In genomic region chr17:1829579-1830257, GRCh38 we compare ENCODE assay signal across 8 cellular contexts. TPM values are rescaled to one million over a fixed set of nuclear protein-coding genes. Genes with fewer than 3 reads are reported as not detected.
DNase-seq lines count a peak whose midpoint lies in the region; ATAC-seq and TF ChIP-seq lines count a peak whose summit lies in the region.

Gene RPA1, plus strand, starts transcription at chr17:1830005. Its CDS starts 89 bp downstream, at chr17:1830094.
Gene SMYD4, minus strand, starts transcription at chr17:1829902. Its CDS starts 1,908 bp downstream, at chr17:1827994.

- H3K4me1 ChIP-seq in ectodermal cell (ENCODE audit: control insufficient read depth, insufficient read depth, low read length) = peaks cover 5% of the 10 kb centered on the region
- peaks cover 5 to 10% of the 10 kb centered on the region in 2 donors for H3K4me1 ChIP-seq in lung (ENCODE audit: control insufficient read depth in 2 of 2, insufficient read depth in 2 of 2, low read length in 2 of 2)

- no peaks in the 10 kb centered on the region for H3K9me3 Mint-ChIP-seq in activated CD8-positive, alpha-beta T cell treated with anti-CD3 and anti-CD28 coated beads for 36 hours

- H3K36me3 Mint-ChIP-seq in activated CD8-positive, alpha-beta T cell treated with anti-CD3 and anti-CD28 coated beads for 36 hours (ENCODE audit: low read depth) = peaks cover 48% of the 10 kb centered on the region

- peaks cover 59% of the 10 kb centered on the region for H3K4me1 Mint-ChIP-seq in activated CD8-positive, alpha-beta T cell treated with anti-CD3 and anti-CD28 coated beads for 36 hours (ENCODE audit: low read depth)

- H3K27ac ChIP-seq in C4-2B = peak within 1 kb of the TSS; percentile 90
- H3K27ac ChIP-seq in ectodermal cell (ENCODE audit: insufficient read depth, low read depth, low read length, poor library complexity, severe bottlenecking) = peak within 1 kb of the TSS; percentile 27
- peak within 1 kb of the TSS; percentile 81 to 89 for H3K27ac ChIP-seq in lung (ENCODE audit: low read depth in 1 of 2, low read length in 1 of 2)

- DNase-seq in NCI-H82 (lab: John Stamatoyannopoulos, UW) = peak; percentile 94
- DNase-seq in activated CD8-positive, alpha-beta T cell treated with anti-CD3 and anti-CD28 coated beads for 36 hours = peak; percentile 90
- peak; percentile 85 for DNase-seq in lung (ENCODE audit: low spot score)
- DNase-seq in stimulated activated CD4-positive, alpha-beta T cell treated with anti-CD3 and anti-CD28 coated beads, TNF-alpha, amount 100 ng/mL, for 1 hour (ENCODE audit: low read depth in 3 of 3, low spot score in 1 of 3) = peak; percentile 59 to 76 (median 66)

- no peaks in the 10 kb centered on the region for H3K27me3 ChIP-seq in ectodermal cell (ENCODE audit: control insufficient read depth, insufficient read depth, low read length, poor library complexity, severe bottlenecking)
- no peaks in the 10 kb centered on the region for H3K27me3 ChIP-seq in lung (ENCODE audit: control insufficient read depth, insufficient read depth)

- POLR2A ChIA-PET in activated CD8-positive, alpha-beta T cell treated with anti-CD3 and anti-CD28 coated beads for 36 hours (lab: Charles Lee) = interaction anchor here (0.5 to 1.8 kb wide), 10 partner anchors 10 to 319 kb away, joined by 3 to 5 read pairs (median 4); partner anchors contain the start of gene SCARF1

- CTCF ChIA-PET in activated CD8-positive, alpha-beta T cell treated with anti-CD3 and anti-CD28 coated beads for 36 hours (lab: Charles Lee) = interaction anchor here (0.9 to 2.6 kb wide), 5 partner anchors 18 to 181 kb away, joined by 3 to 12 read pairs (median 3); no protein-coding TSS in a partner anchor

- no peaks in the 10 kb centered on the region for H3K27me3 Mint-ChIP-seq in activated CD8-positive, alpha-beta T cell treated with anti-CD3 and anti-CD28 coated beads for 36 hours

- no peaks in the 10 kb centered on the region for H3K9me3 ChIP-seq in ectodermal cell (ENCODE audit: control insufficient read depth, low read length)
- no peaks in the 10 kb centered on the region for H3K9me3 ChIP-seq in lung (ENCODE audit: control insufficient read depth in 2 of 2, insufficient read depth in 1 of 2, low read length in 1 of 2)

- H3K4me3 Mint-ChIP-seq in activated CD8-positive, alpha-beta T cell treated with anti-CD3 and anti-CD28 coated beads for 36 hours = peak within 1 kb of the TSS; percentile 92

- H3K36me3 ChIP-seq in ectodermal cell (ENCODE audit: control insufficient read depth, insufficient read depth, low read length) (peaks cover 15% of the 10 kb centered on the region), lung (ENCODE audit: control insufficient read depth in 2 of 2, insufficient read depth in 2 of 2, low read length in 2 of 2) (peaks cover 0 to 4% of the 10 kb centered on the region in 2 donors)

- intact Hi-C loops in activated CD8-positive, alpha-beta T cell treated with anti-CD3 and anti-CD28 coated beads for 36 hours (cut with micrococcal nuclease) = no loop called here

- WGBS in ectodermal cell, 2 experiments = 0% methylated on average over 83 of the region's 83 CpGs
- 1 to 2% methylated on average over 69 to 82 of the region's 83 CpGs for WGBS in lung, 2 donors

- H3K27ac Mint-ChIP-seq in activated CD8-positive, alpha-beta T cell treated with anti-CD3 and anti-CD28 coated beads for 36 hours = peak within 1 kb of the TSS; percentile 93

- TF ChIP-seq CTCF in C4-2B (conservative IDR thresholded peaks at IDR 0.05) (no peak), lung (IDR thresholded peaks at IDR 0.05; ENCODE audit: control extremely low read depth, extremely low read depth) (no peak)
- TF ChIP-seq CTCF in activated CD8-positive, alpha-beta T cell treated with anti-CD3 and anti-CD28 coated beads for 36 hours (IDR thresholded peaks at IDR 0.05) = no peak

- H3K4me3 ChIP-seq in ectodermal cell (ENCODE audit: insufficient read depth, low read depth, low read length) = peak within 1 kb of the TSS; percentile 76
- peak within 1 kb of the TSS; percentile 79 for H3K4me3 ChIP-seq in lung

- ATAC-seq in GM19324 (IDR thresholded peaks at IDR 0.05; ENCODE audit: low FRiP score, unreplicated experiment) (peak; percentile 90), HG03457 (IDR thresholded peaks at IDR 0.05; ENCODE audit: unreplicated experiment) (peak; percentile 73), lung (ENCODE audit: insufficient read depth, low FRiP score) (peak; percentile 99)
- ATAC-seq in activated CD8-positive, alpha-beta T cell treated with anti-CD3 and anti-CD28 coated beads for 36 hours = peak; percentile 98

RNA-seq across cellular contexts. Expression of gene RPA1, which starts in this region (rescaled TPM):
- 100 to 1,000 TPM; 189 to 197 TPM for total RNA-seq in activated CD8-positive, alpha-beta T cell treated with anti-CD3 and anti-CD28 coated beads for 36 hours
- 167 TPM for polyA plus RNA-seq in ectodermal cell (2013, experiment 1 of 4)
- polyA plus RNA-seq in ectodermal cell (2013, experiment 2 of 4) = 186 TPM
- 99.8 TPM for polyA plus RNA-seq in ectodermal cell (2013, experiment 3 of 4)
- 107 TPM for polyA plus RNA-seq in ectodermal cell (2013, experiment 4 of 4)
- total RNA-seq in lung = 10 to 100 TPM; 44.1 to 82.6 TPM
- 10 to 100 TPM; 10.7 to 23.0 TPM for polyA plus RNA-seq in lung

RNA-seq across cellular contexts. Expression of gene SMYD4, which starts in this region (rescaled TPM):
- total RNA-seq in activated CD8-positive, alpha-beta T cell treated with anti-CD3 and anti-CD28 coated beads for 36 hours = 10 to 100 TPM; 22.2 to 22.7 TPM
- 28.6 TPM for polyA plus RNA-seq in ectodermal cell (2013, experiment 1 of 4)
- 25.5 TPM for polyA plus RNA-seq in ectodermal cell (2013, experiment 2 of 4)
- 16.7 TPM for polyA plus RNA-seq in ectodermal cell (2013, experiment 3 of 4)
- polyA plus RNA-seq in ectodermal cell (2013, experiment 4 of 4) = 17.3 TPM
- total RNA-seq in lung = 10 to 100 TPM; 14.7 to 18.2 TPM
- polyA plus RNA-seq in lung = 1 to 10 TPM; 7.5 to 7.7 TPM

Comparison
In these comparisons a context has a peak if more than half of its experiments do, and no peak if none do; other contexts are left out.
1. Peak in every context shown above with its lines: DNase-seq, ATAC-seq, H3K4me3 ChIP-seq and H3K27ac ChIP-seq.
2. H3K27ac ChIP-seq: peak in every context shown above with its lines; median percentile 90 in C4-2B; 85 in lung; 27 in ectodermal cell.